ENCODE assay signal across 19 cellular contexts in the genomic region with DNA sequence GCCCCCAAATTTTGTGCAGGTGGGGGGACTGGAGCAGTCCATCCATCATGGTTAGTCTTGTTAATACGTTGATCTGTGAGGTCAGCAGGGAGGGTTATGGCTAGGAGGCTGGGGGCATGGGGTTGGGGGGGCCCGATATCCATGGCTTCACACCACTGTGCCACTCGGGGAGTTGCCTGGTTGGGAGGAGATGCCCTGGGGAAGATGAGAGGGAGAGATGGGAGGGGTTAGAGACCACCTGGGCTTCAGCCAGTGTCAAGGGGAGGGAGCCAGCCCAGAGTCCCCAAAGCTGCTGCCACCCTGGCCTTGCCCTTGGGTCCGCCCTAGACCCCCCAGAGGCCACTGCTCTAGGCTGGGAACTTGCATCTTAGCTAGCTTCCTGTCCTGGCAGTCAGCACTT. TPM values are rescaled to one million over a fixed set of nuclear protein-coding genes. Genes with fewer than 3 reads are reported as not detected.
A peak's percentile ranks its signal among the peaks of the same experiment; 100 is the strongest.
DNase-seq lines count a peak whose midpoint lies in the region; ATAC-seq and TF ChIP-seq lines count a peak whose summit lies in the region.
"Had no signal": no experiment of that assay in that cellular context is flagged by ENCODE, and none has a peak within 500 bp of the region (broad histone marks: within the 10 kb centered on the region; RNA-seq: fewer than 3 reads in every experiment).

No MANE protein-coding gene starts in this region.

- H3K27me3 Mint-ChIP-seq in endothelial cell (ENCODE audit: unreplicated experiment) (peaks cover 13% of the 10 kb centered on the region), osteocyte (ENCODE audit: unreplicated experiment) (no peaks in the 10 kb centered on the region)
- H3K27me3 Mint-ChIP-seq in stimulated activated naive B cell treated with anti-CD40 and anti-IgM and Interleukin-4, amounts not matched to agents 10 μg/mL and 1 μg/mL and 100 μg/mL, for 72 hours: peaks cover 5 to 23% of the 10 kb centered on the region in 2 donors

- no peaks in the 10 kb centered on the region for H3K9me3 Mint-ChIP-seq in endothelial cell (ENCODE audit: unreplicated experiment)
- H3K9me3 Mint-ChIP-seq in osteocyte (ENCODE audit: unreplicated experiment): no peaks in the 10 kb centered on the region
- no peaks in the 10 kb centered on the region for H3K9me3 Mint-ChIP-seq in stimulated activated naive B cell treated with anti-CD40 and anti-IgM and Interleukin-4, amounts not matched to agents 10 μg/mL and 1 μg/mL and 100 μg/mL, for 72 hours
- H3K9me3 Mint-ChIP-seq: activated naive CD4-positive, alpha-beta T cell treated with anti-CD3 and anti-CD28 coated beads, Interleukin-2, amount 50 U/mL, for 72 hours; CD4-positive, alpha-beta T cell; nephron; stimulated activated naive CD8-positive, alpha-beta T cell treated with anti-CD3 and anti-CD28 coated beads, Interleukin-15, amount 100 ng/mL, for 72 hours had no signal

- no peak for TF ChIP-seq EP300 in upper lobe of left lung (IDR thresholded peaks at IDR 0.05)

- peaks cover 29% of the 10 kb centered on the region for H3K36me3 Mint-ChIP-seq in endothelial cell (ENCODE audit: low read depth, unreplicated experiment)
- peaks cover 22% of the 10 kb centered on the region for H3K36me3 Mint-ChIP-seq in osteocyte (ENCODE audit: unreplicated experiment)
- H3K36me3 Mint-ChIP-seq in stimulated activated naive B cell treated with anti-CD40 and anti-IgM and Interleukin-4, amounts not matched to agents 10 μg/mL and 1 μg/mL and 100 μg/mL, for 72 hours: peaks cover 52 to 53% of the 10 kb centered on the region in 2 donors

- peaks cover 18% of the 10 kb centered on the region for H3K4me1 Mint-ChIP-seq in endothelial cell (ENCODE audit: unreplicated experiment)
- peaks cover 35% of the 10 kb centered on the region for H3K4me1 Mint-ChIP-seq in osteocyte (ENCODE audit: unreplicated experiment)
- peaks cover 25 to 32% of the 10 kb centered on the region in 2 donors for H3K4me1 Mint-ChIP-seq in stimulated activated naive B cell treated with anti-CD40 and anti-IgM and Interleukin-4, amounts not matched to agents 10 μg/mL and 1 μg/mL and 100 μg/mL, for 72 hours

- no peaks in the 10 kb centered on the region for H3K9me3 ChIP-seq in Peyer's patch
- H3K9me3 ChIP-seq in upper lobe of left lung: no peaks in the 10 kb centered on the region

- TF ChIP-seq CTCF in Peyer's patch (IDR thresholded peaks at IDR 0.05) (no peak), endothelial cell (IDR thresholded peaks at IDR 0.05; ENCODE audit: unreplicated experiment) (no peak), osteocyte (IDR thresholded peaks at IDR 0.05) (no peak), upper lobe of left lung (IDR thresholded peaks at IDR 0.05) (no peak)

- no peak overlapping the region for H3K4me3 ChIP-seq in Peyer's patch
- no peak overlapping the region for H3K4me3 ChIP-seq in upper lobe of left lung

- H3K36me3 ChIP-seq in Peyer's patch (peaks cover 0 to 41% (median 0%) of the 10 kb centered on the region in 3 donors), upper lobe of left lung (peaks cover 6 to 48% (median 33%) of the 10 kb centered on the region in 4 donors)

- H3K4me3 Mint-ChIP-seq in endothelial cell (ENCODE audit: unreplicated experiment) (peak overlapping the region; percentile 62), osteocyte (ENCODE audit: unreplicated experiment) (peak overlapping the region; percentile 60)
- no peak overlapping the region for H3K4me3 Mint-ChIP-seq in stimulated activated naive B cell treated with anti-CD40 and anti-IgM and Interleukin-4, amounts not matched to agents 10 μg/mL and 1 μg/mL and 100 μg/mL, for 72 hours
- H3K4me3 Mint-ChIP-seq: CD4-positive, alpha-beta T cell; stimulated activated naive CD8-positive, alpha-beta T cell treated with anti-CD3 and anti-CD28 coated beads, Interleukin-15, amount 100 ng/mL, for 72 hours had no signal

- TF ChIP-seq POLR2A in Peyer's patch (IDR thresholded peaks at IDR 0.05): no peak
- no peak for TF ChIP-seq POLR2A in upper lobe of left lung (IDR thresholded peaks at IDR 0.05)

- 87 to 88% methylated on average over 3 to 4 of the region's 4 CpGs for WGBS in upper lobe of left lung, 2 donors

- H3K27ac Mint-ChIP-seq in endothelial cell (ENCODE audit: unreplicated experiment) (no peak overlapping the region), osteocyte (ENCODE audit: unreplicated experiment) (peak overlapping the region; percentile 95)
- H3K27ac Mint-ChIP-seq in stimulated activated naive B cell treated with anti-CD40 and anti-IgM and Interleukin-4, amounts not matched to agents 10 μg/mL and 1 μg/mL and 100 μg/mL, for 72 hours: no peak overlapping the region
- H3K27ac Mint-ChIP-seq: activated naive CD4-positive, alpha-beta T cell treated with anti-CD3 and anti-CD28 coated beads, Interleukin-2, amount 50 U/mL, for 72 hours; CD4-positive, alpha-beta T cell; stimulated activated naive CD8-positive, alpha-beta T cell treated with anti-CD3 and anti-CD28 coated beads, Interleukin-15, amount 100 ng/mL, for 72 hours had no signal

- H3K27ac ChIP-seq in Peyer's patch: peak overlapping the region; percentile 10 to 88 (median 71)
- peak overlapping the region; percentile 75 to 84 (median 82) for H3K27ac ChIP-seq in upper lobe of left lung

- DNase-seq in Peyer's patch (no peak), endothelial cell (ENCODE audit: low spot score) (no peak), osteocyte (ENCODE audit: extremely low spot score, unreplicated experiment) (no peak), upper lobe of left lung (no peak), NCI-H1417 (lab: John Stamatoyannopoulos, UW) (no peak)
- no peak for DNase-seq in effector CD4-positive, alpha-beta T cell
- no peak for DNase-seq in stimulated activated naive B cell treated with anti-CD40 and anti-IgM and Interleukin-4, amounts not matched to agents 10 μg/mL and 1 μg/mL and 100 μg/mL, for 72 hours
- DNase-seq: CD4-positive, alpha-beta T cell; DND-41; erythroblast; hippocampal formation; Karpas-422; left colon; NCI-H1694 treated with DMSO at 0.1 percent for 48 hours; stimulated activated naive CD8-positive, alpha-beta T cell treated with anti-CD3 and anti-CD28 coated beads, Interleukin-15, amount 100 ng/mL, for 72 hours; T-helper 1 cell had no signal

- ATAC-seq in upper lobe of left lung (ENCODE audit: low FRiP score in 2 of 2): no peak
- no peak for ATAC-seq in stimulated activated naive B cell treated with anti-CD40 and anti-IgM and Interleukin-4, amounts not matched to agents 10 μg/mL and 1 μg/mL and 100 μg/mL, for 72 hours (replicated peaks)
- ATAC-seq: activated naive CD4-positive, alpha-beta T cell treated with anti-CD3 and anti-CD28 coated beads, Interleukin-2, amount 50 U/mL, for 72 hours; left colon; stimulated activated naive CD8-positive, alpha-beta T cell treated with anti-CD3 and anti-CD28 coated beads, Interleukin-15, amount 100 ng/mL, for 72 hours had no signal

- H3K27me3 ChIP-seq in Peyer's patch (no peaks in the 10 kb centered on the region), upper lobe of left lung (no peaks in the 10 kb centered on the region)

- H3K4me1 ChIP-seq in Peyer's patch (peaks cover 0 to 37% (median 10%) of the 10 kb centered on the region in 4 donors), upper lobe of left lung (peaks cover 32 to 47% (median 37%) of the 10 kb centered on the region in 4 donors)

RNA-seq across cellular contexts. Expression of gene DMPK, which starts 1.8 kb away (rescaled TPM):
- total RNA-seq in Peyer's patch (10 to 100 TPM; 10.5 to 63.5 (median 43.5) TPM), endothelial cell (ENCODE audit: unreplicated experiment) (80.3 TPM), osteocyte (76.6 and 86.9 TPM in 2 replicates), upper lobe of left lung (100 to 1,000 TPM in 1 of 6 donors, 10 to 100 TPM in 5; 24.2 to 192 (median 43.8) TPM)

RNA-seq across cellular contexts. Expression of gene DMWD, which starts 8.5 kb away (rescaled TPM):
- total RNA-seq in Peyer's patch: 10 to 100 TPM; 20.8 to 63.8 (median 35.4) TPM
- 95.3 TPM for total RNA-seq in endothelial cell (ENCODE audit: unreplicated experiment)
- 79.2 and 91.0 TPM in 2 replicates for total RNA-seq in osteocyte
- total RNA-seq in upper lobe of left lung: 100 to 1,000 TPM in 1 of 6 donors, 10 to 100 TPM in 5; 29.4 to 109 (median 57.4) TPM

RNA-seq across cellular contexts. Expression of gene SIX5, which starts 15.0 kb away (rescaled TPM):
- total RNA-seq in Peyer's patch (10 to 100 TPM in 1 of 4 donors, 1 to 10 TPM in 3; 3.3 to 11.5 (median 6.2) TPM), endothelial cell (ENCODE audit: unreplicated experiment) (21.9 TPM), osteocyte (34.2 and 35.4 TPM in 2 replicates), upper lobe of left lung (10 to 100 TPM in 4 of 6 donors, 1 to 10 TPM in 2; 6.2 to 36.7 (median 17.8) TPM)

RNA-seq across cellular contexts. Expression of gene RSPH6A, which starts 31.0 kb away (rescaled TPM):
- 1 to 10 TPM in 1 of 4 donors, under 1 TPM in 1, not detected in 2; 0.54 to 3.3 TPM for total RNA-seq in Peyer's patch
- total RNA-seq in endothelial cell (ENCODE audit: unreplicated experiment): 0.28 TPM
- total RNA-seq in osteocyte: 0.30 and 0.42 TPM in 2 replicates
- 1 to 10 TPM in 1 of 6 donors, under 1 TPM in 3, not detected in 2; 0.15 to 5.2 (median 0.32) TPM for total RNA-seq in upper lobe of left lung

RNA-seq across cellular contexts. Expression of gene MEIOSIN, which starts 50.9 kb away (rescaled TPM):
- not detected for total RNA-seq in Peyer's patch
- total RNA-seq in endothelial cell (ENCODE audit: unreplicated experiment): not detected
- not detected in 2 replicates for total RNA-seq in osteocyte
- not detected for total RNA-seq in upper lobe of left lung
- total RNA-seq: CD4-positive, alpha-beta T cell; left colon; NCI-H460 had no signal

Comparison
In these comparisons a context has a peak if more than half of its experiments do, and no peak if none do; other contexts are left out.
1. H3K4me3 Mint-ChIP-seq: peak in endothelial cell (single experiment) and osteocyte (single experiment); none in stimulated activated naive B cell treated with anti-CD40 and anti-IgM and Interleukin-4, amounts not matched to agents 10 μg/mL and 1 μg/mL and 100 μg/mL, for 72 hours (0 of 2).